32 cellular contexts compared by ENCODE assay signal in genomic region chr10:43701295-43701694, GRCh38.
"Had no signal": no experiment of that assay in that cellular context is flagged by ENCODE, and none has a peak within 500 bp of the region (broad histone marks: within the 10 kb centered on the region; RNA-seq: fewer than 3 reads in every experiment).

No MANE protein-coding gene starts in this region.

- H3K9me3 Mint-ChIP-seq: activated CD4-positive, alpha-beta memory T cell treated with anti-CD3 and anti-CD28 coated beads for 36 hours; activated CD4-positive, alpha-beta T cell treated with anti-CD3 and anti-CD28 coated beads, Interleukin-2, amount 10 ng/mL, durations not matched to agents 7 days and 5 days; activated naive CD4-positive, alpha-beta T cell treated with anti-CD3 and anti-CD28 coated beads, Interleukin-2, amount 10 ng/mL, durations not matched to agents 7 days and 5 days; activated naive CD8-positive, alpha-beta T cell treated with anti-CD3 and anti-CD28 coated beads, Interleukin-2, amount 50 U/mL, for 24 hours; activated T-cell treated with anti-CD3 and anti-CD28 coated beads, Interleukin-2, amount 50 U/mL, for 4 hours; brain; T-helper 1 cell treated with Interleukin-12 subunit alpha and Interleukin-12 subunit beta and Interleukin-4 antibody, amounts not matched to agents 30 μg/mL and 1 μg/mL, for 36 hours; T-helper 2 cell treated with Interferon-gamma antibody and Interleukin-4, amounts not matched to agents 5 μg/mL and 100 μg/mL, for 36 hours had no signal

- H3K27me3 Mint-ChIP-seq: activated CD4-positive, alpha-beta memory T cell treated with anti-CD3 and anti-CD28 coated beads for 36 hours; activated CD4-positive, alpha-beta T cell treated with anti-CD3 and anti-CD28 coated beads, Interleukin-2, amount 10 ng/mL, durations not matched to agents 7 days and 5 days; activated naive CD8-positive, alpha-beta T cell had no signal

- DNase-seq: activated CD4-positive, alpha-beta memory T cell treated with anti-CD3 and anti-CD28 coated beads for 36 hours; activated CD4-positive, alpha-beta T cell treated with anti-CD3 and anti-CD28 coated beads, Interleukin-2, amount 10 ng/mL, durations not matched to agents 7 days and 5 days; activated CD8-positive, alpha-beta memory T cell treated with anti-CD3 and anti-CD28 coated beads, Interleukin-2, amount 50 U/mL, for 4 hours; activated effector memory CD4-positive, alpha-beta T cell treated with Interleukin-2 at 50 U/mL for 16 hours; activated naive CD4-positive, alpha-beta T cell treated with anti-CD3 and anti-CD28 coated beads, Interleukin-2, amount 10 ng/mL, durations not matched to agents 7 days and 5 days; activated naive CD8-positive, alpha-beta T cell treated with anti-CD3 and anti-CD28 coated beads, Interleukin-2, amount 50 U/mL, for 24 hours; activated T-cell treated with anti-CD3 and anti-CD28 coated beads for 4 hours; activated T-cell treated with anti-CD3 and anti-CD28 coated beads, Interleukin-2, amount 50 U/mL, for 4 hours; anterior cingulate cortex; caudate nucleus; NCI-H1092 treated with DMSO at 0.1 percent for 48 hours; NCI-H1417; NCI-H146; NCI-H187; NCI-H2029 treated with DMSO at 0.1 percent for 48 hours; NCI-H2107; NCI-H345; NCI-H526; NCI-H748 treated with DMSO at 0.1 percent for 48 hours; NK-92 treated with Interleukin-12 subunit alpha and Interleukin-12 subunit beta, amount 100 ng/mL, for 24 hours; PC-3; Peyer's patch; RPMI8226; SHP77 treated with DMSO at 0.1 percent for 48 hours; SK-N-SH had no signal

- FAIRE-seq: bronchial epithelial cell, TTC549 had no signal

- H3K9me3 ChIP-seq: Peyer's patch, SJSA1, SK-N-SH had no signal

- H3K36me3 Mint-ChIP-seq: activated CD4-positive, alpha-beta memory T cell treated with anti-CD3 and anti-CD28 coated beads for 36 hours; activated naive CD4-positive, alpha-beta T cell treated with anti-CD3 and anti-CD28 coated beads, Interleukin-2, amount 10 ng/mL, durations not matched to agents 7 days and 5 days; activated naive CD8-positive, alpha-beta T cell; brain had no signal

- H3K27me3 ChIP-seq: Peyer's patch, SJSA1 had no signal

- H3K27ac Mint-ChIP-seq: activated CD4-positive, alpha-beta memory T cell treated with anti-CD3 and anti-CD28 coated beads for 36 hours; activated CD4-positive, alpha-beta T cell treated with anti-CD3 and anti-CD28 coated beads, Interleukin-2, amount 10 ng/mL, durations not matched to agents 7 days and 5 days; activated naive CD4-positive, alpha-beta T cell treated with anti-CD3 and anti-CD28 coated beads, Interleukin-2, amount 10 ng/mL, durations not matched to agents 7 days and 5 days; activated naive CD8-positive, alpha-beta T cell; activated naive CD8-positive, alpha-beta T cell treated with anti-CD3 and anti-CD28 coated beads, Interleukin-2, amount 50 U/mL, for 24 hours; brain; T-helper 1 cell treated with Interleukin-12 subunit alpha and Interleukin-12 subunit beta and Interleukin-4 antibody, amounts not matched to agents 30 μg/mL and 1 μg/mL, for 36 hours; T-helper 2 cell treated with Interferon-gamma antibody and Interleukin-4, amounts not matched to agents 5 μg/mL and 100 μg/mL, for 36 hours had no signal

- H3K4me2 ChIP-seq: SK-N-SH had no signal

- H3K4me3 Mint-ChIP-seq: activated CD4-positive, alpha-beta memory T cell treated with anti-CD3 and anti-CD28 coated beads for 36 hours; activated CD4-positive, alpha-beta T cell treated with anti-CD3 and anti-CD28 coated beads, Interleukin-2, amount 10 ng/mL, durations not matched to agents 7 days and 5 days; activated naive CD4-positive, alpha-beta T cell treated with anti-CD3 and anti-CD28 coated beads, Interleukin-2, amount 10 ng/mL, durations not matched to agents 7 days and 5 days; activated naive CD8-positive, alpha-beta T cell; activated naive CD8-positive, alpha-beta T cell treated with anti-CD3 and anti-CD28 coated beads, Interleukin-2, amount 50 U/mL, for 24 hours; activated T-cell treated with anti-CD3 and anti-CD28 coated beads, Interleukin-2, amount 50 U/mL, for 4 hours; brain; T-helper 1 cell treated with Interleukin-12 subunit alpha and Interleukin-12 subunit beta and Interleukin-4 antibody, amounts not matched to agents 30 μg/mL and 1 μg/mL, for 36 hours; T-helper 2 cell treated with Interferon-gamma antibody and Interleukin-4, amounts not matched to agents 5 μg/mL and 100 μg/mL, for 36 hours had no signal

- H3K4me1 ChIP-seq: Peyer's patch, SJSA1 had no signal

- H3K36me3 ChIP-seq: Peyer's patch, SJSA1 had no signal

- H3K4me3 ChIP-seq: Peyer's patch, SJSA1 had no signal

- ATAC-seq: activated naive CD8-positive, alpha-beta T cell treated with anti-CD3 and anti-CD28 coated beads, Interleukin-2, amount 50 U/mL, for 24 hours; activated T-cell treated with anti-CD3 and anti-CD28 coated beads, Interleukin-2, amount 50 U/mL, for 4 hours; PC-3 had no signal

- H3K4me1 Mint-ChIP-seq: activated CD4-positive, alpha-beta T cell treated with anti-CD3 and anti-CD28 coated beads, Interleukin-2, amount 10 ng/mL, durations not matched to agents 7 days and 5 days; activated naive CD4-positive, alpha-beta T cell treated with anti-CD3 and anti-CD28 coated beads, Interleukin-2, amount 10 ng/mL, durations not matched to agents 7 days and 5 days; activated naive CD8-positive, alpha-beta T cell treated with anti-CD3 and anti-CD28 coated beads, Interleukin-2, amount 50 U/mL, for 24 hours had no signal

- H3K9ac ChIP-seq: SK-N-SH had no signal

- H3K27ac ChIP-seq: Peyer's patch, SJSA1 had no signal
